ENCODE assay signal across 8 cellular contexts in the genomic region with DNA sequence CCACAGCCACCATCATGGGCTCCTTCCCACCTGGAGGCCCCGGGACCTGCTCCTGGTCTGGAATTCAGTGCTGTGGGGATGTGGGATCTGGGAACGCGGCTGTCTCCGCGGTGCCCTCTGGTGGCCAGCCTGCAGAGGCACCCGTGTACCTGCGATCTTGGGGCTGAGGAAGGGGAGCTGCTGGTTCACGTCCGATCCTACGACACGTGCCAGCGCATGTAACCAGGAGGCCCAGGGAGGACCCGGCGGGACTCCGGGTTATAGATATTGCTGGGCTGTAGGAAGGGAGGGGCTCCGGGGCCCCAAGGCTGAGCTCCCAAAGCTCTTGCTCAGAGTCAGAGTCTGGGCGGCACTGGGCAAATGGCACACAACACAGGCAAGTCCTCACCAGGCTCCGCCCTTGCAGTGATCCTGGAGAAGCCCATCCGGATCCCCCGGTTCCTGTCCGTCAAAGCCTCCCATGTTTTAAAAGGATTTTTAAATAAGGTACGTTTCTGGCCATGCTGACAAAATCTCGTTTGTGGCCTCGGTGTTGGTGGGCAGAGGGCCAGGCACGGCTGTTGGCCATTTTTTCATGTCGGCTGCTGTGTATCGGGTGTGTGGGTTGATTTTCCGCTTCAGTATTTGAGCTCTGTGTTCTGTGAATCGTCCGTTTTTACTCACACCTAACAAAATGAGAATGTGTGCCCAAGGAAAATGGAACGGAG. TPM values are rescaled to one million over a fixed set of nuclear protein-coding genes. Genes with fewer than 3 reads are reported as not detected.
DNase-seq lines count a peak whose midpoint lies in the region; ATAC-seq, FAIRE-seq and TF ChIP-seq lines count a peak whose summit lies in the region.

No MANE protein-coding gene starts in this region.

- no peak for FAIRE-seq in D721Med (lab: Jason Lieb, UNC)
- FAIRE-seq in HTR-8/SVneo (lab: Jason Lieb, UNC) = no peak
- FAIRE-seq in RCC 7860 (lab: Jason Lieb, UNC) = no peak

- no peak overlapping the region for H3K27ac ChIP-seq in ascending aorta

- ATAC-seq in left ventricle myocardium superior (peak; percentile 82), GM19455 (IDR thresholded peaks at IDR 0.05; ENCODE audit: unreplicated experiment) (no peak), HG03354 (IDR thresholded peaks at IDR 0.05; ENCODE audit: poor library complexity, severe bottlenecking, unreplicated experiment) (no peak)

- intact Hi-C loops in ascending aorta (cut with DNase I) = loop anchor here (1.0 to 2.0 kb wide), 2 partner anchors 42 to 230 kb away; no protein-coding TSS in a partner anchor
- intact Hi-C loops in left ventricle myocardium superior (cut with micrococcal nuclease) = no loop called here

- H3K9me3 ChIP-seq in ascending aorta = no peaks in the 10 kb centered on the region

- no peaks in the 10 kb centered on the region for H3K4me1 ChIP-seq in ascending aorta

- H3K36me3 ChIP-seq in ascending aorta = no peaks in the 10 kb centered on the region

- TF ChIP-seq CTCF in D721Med (IDR thresholded peaks at IDR 0.05; ENCODE audit: insufficient read depth, missing control alignments) = peak; percentile 86
- peak; percentile 73 to 97 (median 97) for TF ChIP-seq CTCF in ascending aorta (IDR thresholded peaks at IDR 0.05)
- peak; percentile 97 for TF ChIP-seq CTCF in retinal pigment epithelial cell (conservative IDR thresholded peaks at IDR 0.05; ENCODE audit: low read depth, low read length)

- H3K4me3 ChIP-seq in ascending aorta (peak overlapping the region; percentile 35 to 61), retinal pigment epithelial cell (ENCODE audit: low read length) (no peak overlapping the region)

- DNase-seq in D721Med (ENCODE audit: insufficient read length, low spot score) (peak; percentile 87), HTR-8/SVneo (ENCODE audit: insufficient read length, low spot score) (peak; percentile 79), RCC 7860 (ENCODE audit: low spot score) (peak; percentile 41), ascending aorta (ENCODE audit: low spot score in 2 of 2) (peak in 1 of 2 donors; percentile 83), left ventricle myocardium superior (peak; percentile 77), retinal pigment epithelial cell (ENCODE audit: low read depth) (no peak)

- H3K27me3 ChIP-seq in ascending aorta = no peaks in the 10 kb centered on the region

RNA-seq across cellular contexts. Expression of gene FAAP20, which starts 20.1 kb away (rescaled TPM):
- total RNA-seq in ascending aorta = 38.3 TPM
- total RNA-seq in left ventricle myocardium superior = 38.4 TPM

RNA-seq across cellular contexts. Expression of gene SKI, which starts 53.6 kb away (rescaled TPM):
- total RNA-seq in ascending aorta = 139 TPM
- total RNA-seq in left ventricle myocardium superior = 35.3 TPM
